ENCODE assay signal across 8 cellular contexts in the genomic region with DNA sequence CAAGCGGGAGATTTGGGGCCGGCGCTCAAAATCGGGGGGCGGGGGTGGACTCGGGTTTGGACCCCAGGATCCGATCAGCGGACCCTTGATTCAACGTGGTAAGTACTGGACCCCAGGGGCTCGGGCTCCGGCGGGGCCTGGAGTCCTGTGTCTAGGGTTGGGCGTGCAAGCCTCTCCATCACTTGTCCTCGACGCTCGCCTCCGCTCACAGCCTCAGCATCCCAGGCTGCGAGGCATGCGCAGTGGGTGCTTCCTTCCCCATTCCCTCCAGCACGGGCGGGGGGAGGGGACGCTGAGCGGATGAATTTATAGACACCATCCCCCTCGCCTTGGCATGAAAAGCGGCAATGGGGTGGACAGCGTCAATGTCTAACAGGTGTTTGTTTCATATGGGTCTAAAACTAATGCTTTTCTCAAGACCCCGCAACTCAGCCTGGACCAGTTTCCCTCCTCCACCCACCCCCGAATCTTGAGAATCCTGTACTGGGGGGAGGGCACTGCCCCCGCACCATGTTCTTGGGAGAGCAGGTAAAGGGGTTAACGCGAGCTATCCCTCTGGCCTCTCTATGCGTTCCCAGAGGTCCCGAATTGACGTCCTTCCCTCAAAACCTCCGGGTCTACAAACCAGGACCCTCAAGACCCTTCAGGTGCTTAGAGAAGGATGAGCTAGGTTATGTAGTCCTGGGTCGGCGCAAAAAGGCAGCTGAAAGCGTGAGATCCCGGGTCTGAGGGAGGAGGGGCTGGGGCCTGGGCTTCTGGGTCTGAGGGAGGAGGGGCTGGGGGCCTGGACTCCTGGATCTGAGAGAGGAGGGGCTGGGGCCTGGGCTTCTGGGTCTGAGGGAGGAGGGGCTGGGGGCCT. TPM values are rescaled to one million over a fixed set of nuclear protein-coding genes. Genes with fewer than 3 reads are reported as not detected.
DNase-seq lines count a peak whose midpoint lies in the region; ATAC-seq and TF ChIP-seq lines count a peak whose summit lies in the region.

No MANE protein-coding gene starts in this region.

- H3K4me3 Mint-ChIP-seq in activated T-cell treated with anti-CD3 and anti-CD28 coated beads, Interleukin-2, amount 50 U/mL, for 24 hours, result peak overlapping the region; percentile 62

- TF ChIP-seq CTCF in colonic mucosa (IDR thresholded peaks at IDR 0.05) (no peak), kidney epithelial cell (IDR thresholded peaks at IDR 0.05; ENCODE audit: insufficient read depth, low read length, poor library complexity, severe bottlenecking) (no peak)

- H3K9me3 Mint-ChIP-seq in activated T-cell treated with anti-CD3 and anti-CD28 coated beads, Interleukin-2, amount 50 U/mL, for 24 hours, result no peaks in the 10 kb centered on the region

- peaks cover 12% of the 10 kb centered on the region for H3K27me3 ChIP-seq in colonic mucosa
- peaks cover 4% of the 10 kb centered on the region for H3K27me3 ChIP-seq in kidney epithelial cell (ENCODE audit: control insufficient read depth, insufficient read depth, low read length)

- intact Hi-C loops in colonic mucosa (cut with DNase I), result no loop called here

- peaks cover 16% of the 10 kb centered on the region for H3K27me3 Mint-ChIP-seq in activated T-cell treated with anti-CD3 and anti-CD28 coated beads, Interleukin-2, amount 50 U/mL, for 24 hours

- peak overlapping the region; percentile 42 for H3K4me3 ChIP-seq in colonic mucosa
- H3K4me3 ChIP-seq in kidney epithelial cell (ENCODE audit: low read depth, low read length), result peak overlapping the region; percentile 49

- H3K27ac ChIP-seq in colonic mucosa, result no peak overlapping the region

- peak overlapping the region in 1 of 2 donors; percentile 24 for H3K9ac ChIP-seq in colonic mucosa (ENCODE audit: low read depth in 2 of 2, low read length in 2 of 2)

- no peak for ATAC-seq in GM18858 (IDR thresholded peaks at IDR 0.05; ENCODE audit: unreplicated experiment)

- H3K9me3 ChIP-seq in colonic mucosa, result no peaks in the 10 kb centered on the region

- peaks cover 4% of the 10 kb centered on the region for H3K4me1 ChIP-seq in colonic mucosa

- H3K27ac Mint-ChIP-seq in activated T-cell treated with anti-CD3 and anti-CD28 coated beads, Interleukin-2, amount 50 U/mL, for 24 hours, result peak overlapping the region; percentile 73

- H3K36me3 ChIP-seq in colonic mucosa, result no peaks in the 10 kb centered on the region
- H3K36me3 ChIP-seq in kidney epithelial cell (ENCODE audit: control insufficient read depth, insufficient read depth, low read length), result peaks cover 3% of the 10 kb centered on the region

- DNase-seq in activated T-cell treated with anti-CD3 and anti-CD28 coated beads, Interleukin-2, amount 50 U/mL, for 24 hours, result peak; percentile 61
- DNase-seq in activated T-cell treated with anti-CD3 and anti-CD28 coated beads for 4 hours (no peak), RPMI7951 (ENCODE audit: low read depth) (peak; percentile 45), colonic mucosa (peak; percentile 44), kidney epithelial cell (ENCODE audit: low read depth) (no peak), HPDE6-E6E7 (ENCODE audit: extremely low spot score) (no peak)
- DNase-seq in stimulated activated CD4-positive, alpha-beta T cell treated with anti-CD3 and anti-CD28 coated beads, Interleukin-4, amount 100 ng/mL, for 24 hours, result peak; percentile 44

- peaks cover 33% of the 10 kb centered on the region for H3K4me1 Mint-ChIP-seq in activated T-cell treated with anti-CD3 and anti-CD28 coated beads, Interleukin-2, amount 50 U/mL, for 24 hours (ENCODE audit: low read depth)

- peaks cover 35% of the 10 kb centered on the region for H3K36me3 Mint-ChIP-seq in activated T-cell treated with anti-CD3 and anti-CD28 coated beads, Interleukin-2, amount 50 U/mL, for 24 hours (ENCODE audit: low read depth)

RNA-seq across cellular contexts. Expression of a gene that starts 0.6 kb away (rescaled TPM):
- total RNA-seq in RPMI7951 (2014; rRNA removed; shearing (Covaris generic)), result 18.3 and 21.8 TPM in 2 replicates
- total RNA-seq in colonic mucosa (1 to 10 TPM; 1.2 to 2.0 TPM), kidney epithelial cell (2.7 and 3.4 TPM in 2 replicates)

RNA-seq across cellular contexts. Expression of a gene that starts 2.1 kb away (rescaled TPM):
- total RNA-seq in RPMI7951 (2014; rRNA removed; shearing (Covaris generic)), result 0.72 and 0.78 TPM in 2 replicates
- 1 to 10 TPM in 1 of 2 donors, under 1 TPM in 1; 0.24 to 2.0 TPM for total RNA-seq in colonic mucosa
- total RNA-seq in kidney epithelial cell, result 1.0 TPM in 2 replicates

RNA-seq across cellular contexts. Expression of a gene that starts 14.4 kb away (rescaled TPM):
- total RNA-seq in RPMI7951 (2014; rRNA removed; shearing (Covaris generic)), result 334 and 387 TPM in 2 replicates
- total RNA-seq in colonic mucosa, result 100 to 1,000 TPM in 1 of 2 donors, 10 to 100 TPM in 1; 81.3 to 177 TPM
- 284 and 314 TPM in 2 replicates for total RNA-seq in kidney epithelial cell

RNA-seq across cellular contexts. Expression of a gene that starts 25.7 kb away (rescaled TPM):
- 19.7 and 26.8 TPM in 2 replicates for total RNA-seq in RPMI7951 (2014; rRNA removed; shearing (Covaris generic))
- 10 to 100 TPM; 17.4 to 60.9 TPM for total RNA-seq in colonic mucosa
- total RNA-seq in kidney epithelial cell, result 13.9 and 19.8 TPM in 2 replicates

RNA-seq across cellular contexts. Expression of a gene that starts 25.8 kb away (rescaled TPM):
- 58.4 and 87.0 TPM in 2 replicates for total RNA-seq in RPMI7951 (2014; rRNA removed; shearing (Covaris generic))
- 100 to 1,000 TPM in 1 of 2 donors, 10 to 100 TPM in 1; 62.9 to 190 TPM for total RNA-seq in colonic mucosa
- total RNA-seq in kidney epithelial cell, result 47.3 and 66.6 TPM in 2 replicates

Comparison
In these comparisons a context has a peak if more than half of its experiments do, and no peak if none do; other contexts are left out.
1. DNase-seq: peak in activated T-cell treated with anti-CD3 and anti-CD28 coated beads, Interleukin-2, amount 50 U/mL, for 24 hours (single experiment), RPMI7951 (single experiment), colonic mucosa (single experiment) and stimulated activated CD4-positive, alpha-beta T cell treated with anti-CD3 and anti-CD28 coated beads, Interleukin-4, amount 100 ng/mL, for 24 hours (single experiment); none in activated T-cell treated with anti-CD3 and anti-CD28 coated beads for 4 hours (single experiment), kidney epithelial cell (single experiment) and HPDE6-E6E7 (single experiment).